8 cellular contexts compared by ENCODE assay signal in genomic region chr13:76016799-76017198, GRCh38.
A peak's percentile ranks its signal among the peaks of the same experiment; 100 is the strongest.
DNase-seq lines count a peak whose midpoint lies in the region; ATAC-seq and TF ChIP-seq lines count a peak whose summit lies in the region.

No MANE protein-coding gene starts in this region.

- H3K27me3 Mint-ChIP-seq in activated naive CD4-positive, alpha-beta T cell treated with anti-CD3 and anti-CD28 coated beads, Interleukin-2, amount 10 ng/mL, durations not matched to agents 7 days and 5 days: no peaks in the 10 kb centered on the region

- peak; percentile 46 for DNase-seq in activated naive CD4-positive, alpha-beta T cell treated with anti-CD3 and anti-CD28 coated beads, Interleukin-2, amount 10 ng/mL, durations not matched to agents 7 days and 5 days
- no peak for DNase-seq in activated naive CD4-positive, alpha-beta T cell (lab: John Stamatoyannopoulos, UW)
- DNase-seq in HL-60 (ENCODE audit: low read depth in 1 of 2, low spot score in 1 of 2) (peak in 1 of 2 experiments; percentile 18), iPS DF 6.9 (ENCODE audit: low read depth, low spot score) (peak; percentile 25), SHP77 treated with DMSO at 0.1 percent for 48 hours (lab: John Stamatoyannopoulos, UW) (no peak)
- DNase-seq in stimulated activated CD4-positive, alpha-beta T cell treated with anti-CD3 and anti-CD28 coated beads, Interleukin-4, amount 100 ng/mL, for 24 hours: no peak

- H3K27ac ChIP-seq in HL-60 (replicated peaks): no peak overlapping the region
- no peak overlapping the region for H3K27ac ChIP-seq in VCaP
- no peak overlapping the region for H3K27ac ChIP-seq in iPS DF 6.9 (ENCODE audit: low read length)

- no peaks in the 10 kb centered on the region for H3K9me3 Mint-ChIP-seq in activated naive CD4-positive, alpha-beta T cell treated with anti-CD3 and anti-CD28 coated beads, Interleukin-2, amount 10 ng/mL, durations not matched to agents 7 days and 5 days

- H3K27me3 ChIP-seq in HL-60 (ENCODE audit: insufficient read depth, poor library complexity, severe bottlenecking) (no peaks in the 10 kb centered on the region), iPS DF 6.9 (ENCODE audit: control insufficient read depth, insufficient read depth, low read length) (no peaks in the 10 kb centered on the region)

- H3K4me3 ChIP-seq in HL-60 (replicated peaks; ENCODE audit: insufficient read depth, low read length): no peak overlapping the region
- H3K4me3 ChIP-seq in iPS DF 6.9 (ENCODE audit: low read length): no peak overlapping the region

- no peak overlapping the region for H3K27ac Mint-ChIP-seq in activated naive CD4-positive, alpha-beta T cell treated with anti-CD3 and anti-CD28 coated beads, Interleukin-2, amount 10 ng/mL, durations not matched to agents 7 days and 5 days

- no peaks in the 10 kb centered on the region for H3K36me3 Mint-ChIP-seq in activated naive CD4-positive, alpha-beta T cell treated with anti-CD3 and anti-CD28 coated beads, Interleukin-2, amount 10 ng/mL, durations not matched to agents 7 days and 5 days

- no peak overlapping the region for H3K4me3 Mint-ChIP-seq in activated naive CD4-positive, alpha-beta T cell treated with anti-CD3 and anti-CD28 coated beads, Interleukin-2, amount 10 ng/mL, durations not matched to agents 7 days and 5 days

- peak; percentile 79 for ATAC-seq in GM21529 (IDR thresholded peaks at IDR 0.05; ENCODE audit: unreplicated experiment)

- no peaks in the 10 kb centered on the region for H3K36me3 ChIP-seq in iPS DF 6.9 (ENCODE audit: control insufficient read depth, insufficient read depth, low read length)

- TF ChIP-seq CTCF in HL-60 (IDR thresholded peaks at IDR 0.05; ENCODE audit: insufficient read depth, low read length) (peak; percentile 38), VCaP (conservative IDR thresholded peaks at IDR 0.05) (peak; percentile 69)

- CTCF ChIA-PET in activated naive CD4-positive, alpha-beta T cell treated with anti-CD3 and anti-CD28 coated beads, Interleukin-2, amount 10 ng/mL, durations not matched to agents 7 days and 5 days (lab: Charles Lee): interaction anchor here (1.6 to 2.9 kb wide), 4 partner anchors 13 to 321 kb away, joined by 6 to 18 read pairs (median 7); no protein-coding TSS in a partner anchor

- H3K9me3 ChIP-seq in iPS DF 6.9 (ENCODE audit: control insufficient read depth, insufficient read depth, low read length): no peaks in the 10 kb centered on the region

- 0 out of 2 replicates have a peak, but pooled peaks cover 1% of the 10 kb centered on the region for H3K4me1 ChIP-seq in iPS DF 6.9 (ENCODE audit: control insufficient read depth, insufficient read depth, low read length)

- no peaks in the 10 kb centered on the region for H3K4me1 Mint-ChIP-seq in activated naive CD4-positive, alpha-beta T cell treated with anti-CD3 and anti-CD28 coated beads, Interleukin-2, amount 10 ng/mL, durations not matched to agents 7 days and 5 days

Comparison
In these comparisons a context has a peak if more than half of its experiments do, and no peak if none do; other contexts are left out.
1. DNase-seq: peak in activated naive CD4-positive, alpha-beta T cell treated with anti-CD3 and anti-CD28 coated beads, Interleukin-2, amount 10 ng/mL, durations not matched to agents 7 days and 5 days (single experiment) and iPS DF 6.9 (single experiment); none in activated naive CD4-positive, alpha-beta T cell (0 of 4), SHP77 treated with DMSO at 0.1 percent for 48 hours (single experiment) and stimulated activated CD4-positive, alpha-beta T cell treated with anti-CD3 and anti-CD28 coated beads, Interleukin-4, amount 100 ng/mL, for 24 hours (single experiment).